1 cellular context compared by ENCODE assay signal in genomic region chr3:72447059-72447946, GRCh38.
TF ChIP-seq lines count a peak whose summit lies in the region.

No MANE protein-coding gene starts in this region.

TF ChIP-seq in HepG2, 621 proteins besides CTCF, POLR2A, EP300 and RAD21 (continued from another document and continues in another):
- TF ChIP-seq, protein P1, sequence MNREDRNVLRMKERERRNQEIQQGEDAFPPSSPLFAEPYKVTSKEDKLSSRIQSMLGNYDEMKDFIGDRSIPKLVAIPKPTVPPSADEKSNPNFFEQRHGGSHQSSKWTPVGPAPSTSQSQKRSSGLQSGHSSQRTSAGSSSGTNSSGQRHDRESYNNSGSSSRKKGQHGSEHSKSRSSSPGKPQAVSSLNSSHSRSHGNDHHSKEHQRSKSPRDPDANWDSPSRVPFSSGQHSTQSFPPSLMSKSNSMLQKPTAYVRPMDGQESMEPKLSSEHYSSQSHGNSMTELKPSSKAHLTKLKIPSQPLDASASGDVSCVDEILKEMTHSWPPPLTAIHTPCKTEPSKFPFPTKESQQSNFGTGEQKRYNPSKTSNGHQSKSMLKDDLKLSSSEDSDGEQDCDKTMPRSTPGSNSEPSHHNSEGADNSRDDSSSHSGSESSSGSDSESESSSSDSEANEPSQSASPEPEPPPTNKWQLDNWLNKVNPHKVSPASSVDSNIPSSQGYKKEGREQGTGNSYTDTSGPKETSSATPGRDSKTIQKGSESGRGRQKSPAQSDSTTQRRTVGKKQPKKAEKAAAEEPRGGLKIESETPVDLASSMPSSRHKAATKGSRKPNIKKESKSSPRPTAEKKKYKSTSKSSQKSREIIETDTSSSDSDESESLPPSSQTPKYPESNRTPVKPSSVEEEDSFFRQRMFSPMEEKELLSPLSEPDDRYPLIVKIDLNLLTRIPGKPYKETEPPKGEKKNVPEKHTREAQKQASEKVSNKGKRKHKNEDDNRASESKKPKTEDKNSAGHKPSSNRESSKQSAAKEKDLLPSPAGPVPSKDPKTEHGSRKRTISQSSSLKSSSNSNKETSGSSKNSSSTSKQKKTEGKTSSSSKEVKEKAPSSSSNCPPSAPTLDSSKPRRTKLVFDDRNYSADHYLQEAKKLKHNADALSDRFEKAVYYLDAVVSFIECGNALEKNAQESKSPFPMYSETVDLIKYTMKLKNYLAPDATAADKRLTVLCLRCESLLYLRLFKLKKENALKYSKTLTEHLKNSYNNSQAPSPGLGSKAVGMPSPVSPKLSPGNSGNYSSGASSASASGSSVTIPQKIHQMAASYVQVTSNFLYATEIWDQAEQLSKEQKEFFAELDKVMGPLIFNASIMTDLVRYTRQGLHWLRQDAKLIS (CRISPR knock-in tag; IDR thresholded peaks at IDR 0.05): no peak
- no peak for TF ChIP-seq POLR2AphosphoS5 (IDR thresholded peaks at IDR 0.05; ENCODE audit: low read depth, low read length)
- no peak for TF ChIP-seq ZNF652 (CRISPR knock-in tag; IDR thresholded peaks at IDR 0.05; ENCODE audit: borderline replicate concordance, low read depth)
- no peak for TF ChIP-seq ZBTB7B (CRISPR knock-in tag; IDR thresholded peaks at IDR 0.05)
- TF ChIP-seq, protein P2, sequence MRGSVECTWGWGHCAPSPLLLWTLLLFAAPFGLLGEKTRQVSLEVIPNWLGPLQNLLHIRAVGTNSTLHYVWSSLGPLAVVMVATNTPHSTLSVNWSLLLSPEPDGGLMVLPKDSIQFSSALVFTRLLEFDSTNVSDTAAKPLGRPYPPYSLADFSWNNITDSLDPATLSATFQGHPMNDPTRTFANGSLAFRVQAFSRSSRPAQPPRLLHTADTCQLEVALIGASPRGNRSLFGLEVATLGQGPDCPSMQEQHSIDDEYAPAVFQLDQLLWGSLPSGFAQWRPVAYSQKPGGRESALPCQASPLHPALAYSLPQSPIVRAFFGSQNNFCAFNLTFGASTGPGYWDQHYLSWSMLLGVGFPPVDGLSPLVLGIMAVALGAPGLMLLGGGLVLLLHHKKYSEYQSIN (CRISPR knock-in tag; IDR thresholded peaks at IDR 0.05; ENCODE audit: borderline replicate concordance): no peak
- peak; percentile 29; the same call in 1 of the 2 replicates for TF ChIP-seq ZNF607 (CRISPR knock-in tag; IDR thresholded peaks at IDR 0.05; ENCODE audit: borderline replicate concordance)
- TF ChIP-seq NFYC (CRISPR knock-in tag; IDR thresholded peaks at IDR 0.05): no peak
- TF ChIP-seq ZNF232 (CRISPR knock-in tag; IDR thresholded peaks at IDR 0.05; ENCODE audit: borderline replicate concordance): peak; percentile 63; the same call in 1 of the 2 replicates
- no peak for TF ChIP-seq KMT2B (CRISPR knock-in tag; IDR thresholded peaks at IDR 0.05)
- TF ChIP-seq ZZZ3 (CRISPR knock-in tag; IDR thresholded peaks at IDR 0.05; ENCODE audit: borderline replicate concordance): no peak
- no peak for TF ChIP-seq ARNTL (CRISPR knock-in tag; IDR thresholded peaks at IDR 0.05)
- TF ChIP-seq, protein P3, sequence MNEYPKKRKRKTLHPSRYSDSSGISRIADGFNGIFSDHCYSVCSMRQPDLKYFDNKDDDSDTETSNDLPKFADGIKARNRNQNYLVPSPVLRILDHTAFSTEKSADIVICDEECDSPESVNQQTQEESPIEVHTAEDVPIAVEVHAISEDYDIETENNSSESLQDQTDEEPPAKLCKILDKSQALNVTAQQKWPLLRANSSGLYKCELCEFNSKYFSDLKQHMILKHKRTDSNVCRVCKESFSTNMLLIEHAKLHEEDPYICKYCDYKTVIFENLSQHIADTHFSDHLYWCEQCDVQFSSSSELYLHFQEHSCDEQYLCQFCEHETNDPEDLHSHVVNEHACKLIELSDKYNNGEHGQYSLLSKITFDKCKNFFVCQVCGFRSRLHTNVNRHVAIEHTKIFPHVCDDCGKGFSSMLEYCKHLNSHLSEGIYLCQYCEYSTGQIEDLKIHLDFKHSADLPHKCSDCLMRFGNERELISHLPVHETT (CRISPR knock-in tag; conservative IDR thresholded peaks at IDR 0.05): no peak
- TF ChIP-seq PCBP1 (IDR thresholded peaks at IDR 0.05; ENCODE audit: borderline replicate concordance, low read depth, low read length): no peak
- no peak for TF ChIP-seq TBX3 (IDR thresholded peaks at IDR 0.05; ENCODE audit: borderline replicate concordance)
- TF ChIP-seq, protein P4, sequence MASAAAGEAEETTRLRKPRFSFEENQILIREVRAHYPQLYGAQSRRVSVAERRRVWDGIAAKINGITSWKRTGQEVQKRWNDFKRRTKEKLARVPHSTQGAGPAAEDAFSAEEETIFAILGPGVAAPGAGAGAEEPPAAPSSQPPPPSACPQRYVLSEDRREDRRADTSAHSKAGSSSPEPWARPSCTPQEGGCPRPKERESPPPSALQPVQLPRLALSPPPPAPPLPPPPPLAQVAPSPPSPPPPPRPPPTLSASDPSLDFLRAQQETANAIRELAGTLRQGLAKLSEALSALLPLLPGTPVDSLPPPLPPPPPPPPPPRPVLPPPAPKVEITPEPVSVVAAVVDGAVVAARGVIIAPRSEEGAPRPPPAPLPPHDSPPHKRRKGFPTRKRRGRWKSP (CRISPR knock-in tag; IDR thresholded peaks at IDR 0.05): 0 out of 2 replicates have a peak, but pooled peaks have one; percentile 36
- no peak for TF ChIP-seq YY1 (IDR thresholded peaks at IDR 0.05; ENCODE audit: insufficient read depth, insufficient replicate concordance, low read depth, low read length)
- no peak for TF ChIP-seq SRF (IDR thresholded peaks at IDR 0.05; ENCODE audit: low read depth, low read length)
- TF ChIP-seq WIZ (CRISPR knock-in tag; IDR thresholded peaks at IDR 0.05): no peak
- TF ChIP-seq NFKB2 (CRISPR knock-in tag; IDR thresholded peaks at IDR 0.05; ENCODE audit: borderline replicate concordance): no peak
- TF ChIP-seq, protein P5, sequence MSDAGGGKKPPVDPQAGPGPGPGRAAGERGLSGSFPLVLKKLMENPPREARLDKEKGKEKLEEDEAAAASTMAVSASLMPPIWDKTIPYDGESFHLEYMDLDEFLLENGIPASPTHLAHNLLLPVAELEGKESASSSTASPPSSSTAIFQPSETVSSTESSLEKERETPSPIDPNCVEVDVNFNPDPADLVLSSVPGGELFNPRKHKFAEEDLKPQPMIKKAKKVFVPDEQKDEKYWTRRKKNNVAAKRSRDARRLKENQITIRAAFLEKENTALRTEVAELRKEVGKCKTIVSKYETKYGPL (CRISPR knock-in tag; IDR thresholded peaks at IDR 0.05): no peak
- no peak for TF ChIP-seq ZNF354B (CRISPR knock-in tag; IDR thresholded peaks at IDR 0.05)
- TF ChIP-seq MEIS2 (CRISPR knock-in tag; IDR thresholded peaks at IDR 0.05): peak; percentile 79
- TF ChIP-seq, protein P6, sequence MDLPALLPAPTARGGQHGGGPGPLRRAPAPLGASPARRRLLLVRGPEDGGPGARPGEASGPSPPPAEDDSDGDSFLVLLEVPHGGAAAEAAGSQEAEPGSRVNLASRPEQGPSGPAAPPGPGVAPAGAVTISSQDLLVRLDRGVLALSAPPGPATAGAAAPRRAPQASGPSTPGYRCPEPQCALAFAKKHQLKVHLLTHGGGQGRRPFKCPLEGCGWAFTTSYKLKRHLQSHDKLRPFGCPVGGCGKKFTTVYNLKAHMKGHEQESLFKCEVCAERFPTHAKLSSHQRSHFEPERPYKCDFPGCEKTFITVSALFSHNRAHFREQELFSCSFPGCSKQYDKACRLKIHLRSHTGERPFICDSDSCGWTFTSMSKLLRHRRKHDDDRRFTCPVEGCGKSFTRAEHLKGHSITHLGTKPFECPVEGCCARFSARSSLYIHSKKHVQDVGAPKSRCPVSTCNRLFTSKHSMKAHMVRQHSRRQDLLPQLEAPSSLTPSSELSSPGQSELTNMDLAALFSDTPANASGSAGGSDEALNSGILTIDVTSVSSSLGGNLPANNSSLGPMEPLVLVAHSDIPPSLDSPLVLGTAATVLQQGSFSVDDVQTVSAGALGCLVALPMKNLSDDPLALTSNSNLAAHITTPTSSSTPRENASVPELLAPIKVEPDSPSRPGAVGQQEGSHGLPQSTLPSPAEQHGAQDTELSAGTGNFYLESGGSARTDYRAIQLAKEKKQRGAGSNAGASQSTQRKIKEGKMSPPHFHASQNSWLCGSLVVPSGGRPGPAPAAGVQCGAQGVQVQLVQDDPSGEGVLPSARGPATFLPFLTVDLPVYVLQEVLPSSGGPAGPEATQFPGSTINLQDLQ (CRISPR knock-in tag; IDR thresholded peaks at IDR 0.05): no peak
- no peak for TF ChIP-seq ATF4 (CRISPR knock-in tag; IDR thresholded peaks at IDR 0.05)
- no peak for TF ChIP-seq XRCC5 (optimal IDR thresholded peaks at IDR 0.05; ENCODE audit: low read length)
- no peak for TF ChIP-seq ZNF101 (CRISPR knock-in tag; IDR thresholded peaks at IDR 0.05; ENCODE audit: borderline replicate concordance, low read depth)
- TF ChIP-seq MED1 (CRISPR knock-in tag; IDR thresholded peaks at IDR 0.05): no peak; the same call in 1 of the 2 replicates
- TF ChIP-seq NR2F2 (IDR thresholded peaks at IDR 0.05; ENCODE audit: borderline replicate concordance, low read depth): no peak
- TF ChIP-seq ARID3A (IDR thresholded peaks at IDR 0.05; ENCODE audit: low read depth, low read length): no peak
- TF ChIP-seq FOSL2 (CRISPR knock-in tag; IDR thresholded peaks at IDR 0.05): no peak
- TF ChIP-seq SMARCC2 (IDR thresholded peaks at IDR 0.05): no peak
- no peak for TF ChIP-seq ZNF549 (CRISPR knock-in tag; IDR thresholded peaks at IDR 0.05)
- TF ChIP-seq KDM4B (CRISPR knock-in tag; IDR thresholded peaks at IDR 0.05): no peak
- no peak for TF ChIP-seq KDM5A (IDR thresholded peaks at IDR 0.05; ENCODE audit: borderline replicate concordance, low read length)
- no peak for TF ChIP-seq TFE3 (CRISPR knock-in tag; IDR thresholded peaks at IDR 0.05)
- TF ChIP-seq YEATS2 (CRISPR knock-in tag; IDR thresholded peaks at IDR 0.05; ENCODE audit: borderline replicate concordance): no peak
- no peak for TF ChIP-seq THAP8 (CRISPR knock-in tag; IDR thresholded peaks at IDR 0.05; ENCODE audit: borderline replicate concordance)
- no peak; the same call in 1 of the 2 replicates for TF ChIP-seq SPEN (CRISPR knock-in tag; IDR thresholded peaks at IDR 0.05; ENCODE audit: low read depth)
- TF ChIP-seq MATR3 (CRISPR knock-in tag; IDR thresholded peaks at IDR 0.05): no peak
- TF ChIP-seq ZNF251 (CRISPR knock-in tag; IDR thresholded peaks at IDR 0.05): no peak
- TF ChIP-seq, protein P7, sequence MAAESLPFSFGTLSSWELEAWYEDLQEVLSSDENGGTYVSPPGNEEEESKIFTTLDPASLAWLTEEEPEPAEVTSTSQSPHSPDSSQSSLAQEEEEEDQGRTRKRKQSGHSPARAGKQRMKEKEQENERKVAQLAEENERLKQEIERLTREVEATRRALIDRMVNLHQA (CRISPR knock-in tag; IDR thresholded peaks at IDR 0.05): no peak
- TF ChIP-seq PRDM4 (CRISPR knock-in tag; IDR thresholded peaks at IDR 0.05; ENCODE audit: borderline replicate concordance): no peak
- TF ChIP-seq RBFOX2 (IDR thresholded peaks at IDR 0.05; ENCODE audit: low read depth, low read length): 0 out of 2 replicates have a peak, but pooled peaks have one; percentile 15
- TF ChIP-seq ZMAT3 (CRISPR knock-in tag; conservative IDR thresholded peaks at IDR 0.05): peak; percentile 65; the same call in 1 of the 2 replicates
- peak; percentile 46; the same call in 1 of the 2 replicates for TF ChIP-seq ZNF772 (CRISPR knock-in tag; IDR thresholded peaks at IDR 0.05)
- 0 out of 2 replicates have a peak, but pooled peaks have one; percentile 2 for TF ChIP-seq PHF8 (CRISPR knock-in tag; IDR thresholded peaks at IDR 0.05)
